In genomic region chr10:124605856-124606812, GRCh38 we compare ENCODE assay signal across 22 cellular contexts.
DNase-seq lines count a peak whose midpoint lies in the region; ATAC-seq and TF ChIP-seq lines count a peak whose summit lies in the region.
"Had no signal": no experiment of that assay in that cellular context is flagged by ENCODE, and none has a peak within 500 bp of the region (broad histone marks: within the 10 kb centered on the region; RNA-seq: fewer than 3 reads in every experiment).

No MANE protein-coding gene starts in this region.

- CTCF ChIA-PET in Panc1 (lab: Charles Lee), result no interaction called here

- H3K4me3 ChIP-seq in H7 (ENCODE audit: insufficient read depth, low read depth, low read length), result no peak overlapping the region
- H3K4me3 ChIP-seq in Panc1 (ENCODE audit: low read depth in 2 of 2, low read length in 2 of 2), result no peak overlapping the region
- H3K4me3 ChIP-seq in iPS-15b (ENCODE audit: low read depth, low read length), result no peak overlapping the region
- H3K4me3 ChIP-seq: MG63, neural progenitor cell, prostate gland, SK-N-MC had no signal

- no peaks in the 10 kb centered on the region for H3K4me1 ChIP-seq in Panc1 (ENCODE audit: control insufficient read depth, insufficient read depth, low read length)
- H3K4me1 ChIP-seq in iPS-15b (ENCODE audit: control insufficient read depth, insufficient read depth, low read length), result no peaks in the 10 kb centered on the region
- H3K4me1 ChIP-seq: prostate gland had no signal

- DNase-seq in H7 (peak; percentile 72), Panc1 (ENCODE audit: low read depth, low spot score) (no peak), substantia nigra (lab: John Stamatoyannopoulos, UW) (peak in 1 of 49 donors; percentile 48), KBM-7 (no peak)
- DNase-seq in activated CD4-positive, alpha-beta T cell treated with anti-CD3 and anti-CD28 coated beads, Interleukin-2, amount 10 ng/mL, durations not matched to agents 24 days and 14 days, result no peak
- DNase-seq: ACHN; activated CD4-positive, alpha-beta T cell treated with anti-CD3 and anti-CD28 coated beads, Interleukin-2, amount 10 ng/mL, durations not matched to agents 7 days and 5 days; activated CD8-positive, alpha-beta memory T cell treated with anti-CD3 and anti-CD28 coated beads, Interleukin-2, amount 10 ng/mL, durations not matched to agents 7 days and 5 days; activated naive CD4-positive, alpha-beta T cell treated with anti-CD3 and anti-CD28 coated beads, Interleukin-2, amount 10 ng/mL, durations not matched to agents 7 days and 5 days; amniotic stem cell; H9; MG63; NCI-H1417 treated with DMSO at 0.1 percent for 48 hours; NCI-H2107; NCI-H446 treated with DMSO at 0.1 percent for 48 hours; T-helper 2 cell had no signal

- H3K27ac Mint-ChIP-seq in activated CD4-positive, alpha-beta T cell treated with anti-CD3 and anti-CD28 coated beads, Interleukin-2, amount 10 ng/mL, durations not matched to agents 24 days and 14 days, result no peak overlapping the region
- H3K27ac Mint-ChIP-seq: activated CD4-positive, alpha-beta T cell treated with anti-CD3 and anti-CD28 coated beads, Interleukin-2, amount 10 ng/mL, durations not matched to agents 7 days and 5 days; activated CD8-positive, alpha-beta memory T cell treated with anti-CD3 and anti-CD28 coated beads, Interleukin-2, amount 10 ng/mL, durations not matched to agents 7 days and 5 days; activated naive CD4-positive, alpha-beta T cell treated with anti-CD3 and anti-CD28 coated beads, Interleukin-2, amount 10 ng/mL, durations not matched to agents 7 days and 5 days had no signal

- H3K9me3 ChIP-seq in Panc1 (ENCODE audit: control insufficient read depth, insufficient read depth, low read depth, low read length), result no peaks in the 10 kb centered on the region
- H3K9me3 ChIP-seq in iPS-15b (ENCODE audit: control insufficient read depth, insufficient read depth, low read length), result no peaks in the 10 kb centered on the region
- H3K9me3 ChIP-seq: MG63, prostate gland had no signal

- ATAC-seq in Panc1, result 0 out of 2 replicates have a peak, but pooled peaks have one; percentile 8
- ATAC-seq in HG03432 (IDR thresholded peaks at IDR 0.05; ENCODE audit: unreplicated experiment), result no peak
- ATAC-seq: activated CD8-positive, alpha-beta memory T cell treated with anti-CD3 and anti-CD28 coated beads, Interleukin-2, amount 10 ng/mL, durations not matched to agents 7 days and 5 days had no signal

- peaks cover 4% of the 10 kb centered on the region for H3K27me3 Mint-ChIP-seq in activated CD4-positive, alpha-beta T cell treated with anti-CD3 and anti-CD28 coated beads, Interleukin-2, amount 10 ng/mL, durations not matched to agents 24 days and 14 days
- H3K27me3 Mint-ChIP-seq: activated CD4-positive, alpha-beta T cell treated with anti-CD3 and anti-CD28 coated beads, Interleukin-2, amount 10 ng/mL, durations not matched to agents 7 days and 5 days; activated CD8-positive, alpha-beta memory T cell treated with anti-CD3 and anti-CD28 coated beads, Interleukin-2, amount 10 ng/mL, durations not matched to agents 7 days and 5 days had no signal

- no peaks in the 10 kb centered on the region for H3K36me3 Mint-ChIP-seq in activated CD4-positive, alpha-beta T cell treated with anti-CD3 and anti-CD28 coated beads, Interleukin-2, amount 10 ng/mL, durations not matched to agents 24 days and 14 days (ENCODE audit: low read depth)
- H3K36me3 Mint-ChIP-seq: activated CD8-positive, alpha-beta memory T cell treated with anti-CD3 and anti-CD28 coated beads, Interleukin-2, amount 10 ng/mL, durations not matched to agents 7 days and 5 days; activated naive CD4-positive, alpha-beta T cell treated with anti-CD3 and anti-CD28 coated beads, Interleukin-2, amount 10 ng/mL, durations not matched to agents 7 days and 5 days; neural progenitor cell had no signal

- no TSS peak for BruUV-seq in Panc1 (replicated peaks; lab: Mats Ljungman, UMichigan)

- H3K4me1 Mint-ChIP-seq in activated CD4-positive, alpha-beta T cell treated with anti-CD3 and anti-CD28 coated beads, Interleukin-2, amount 10 ng/mL, durations not matched to agents 24 days and 14 days, result peaks cover 2% of the 10 kb centered on the region

- H3K9ac ChIP-seq in iPS-15b (ENCODE audit: low read depth, low read length), result peak overlapping the region; percentile 24
- H3K9ac ChIP-seq: neural progenitor cell had no signal

- H3K27ac ChIP-seq in Panc1 (ENCODE audit: low read length), result no peak overlapping the region
- peak overlapping the region; percentile 99 for H3K27ac ChIP-seq in substantia nigra (ENCODE audit: low read depth, low read length, poor library complexity, severe bottlenecking)
- H3K27ac ChIP-seq: C4-2B, neural progenitor cell, prostate gland, SK-N-MC had no signal

- H3K27me3 ChIP-seq in H7 (ENCODE audit: control insufficient read depth, insufficient read depth, low read length) (no peaks in the 10 kb centered on the region), Panc1 (ENCODE audit: control insufficient read depth, insufficient read depth, low read length) (no peaks in the 10 kb centered on the region), iPS-15b (ENCODE audit: control insufficient read depth, insufficient read depth, low read length) (no peaks in the 10 kb centered on the region)
- H3K27me3 ChIP-seq: MG63, neural progenitor cell had no signal

- POLR2A ChIA-PET in Panc1 (lab: Charles Lee), result interaction anchor here (0.6 kb wide), 2 partner anchors 27 to 75 kb away, joined by 4 to 8 read pairs; no protein-coding TSS in a partner anchor

- no peak for TF ChIP-seq CTCF in Panc1 (IDR thresholded peaks at IDR 0.05)

- no peaks in the 10 kb centered on the region for H3K9me3 Mint-ChIP-seq in activated CD4-positive, alpha-beta T cell treated with anti-CD3 and anti-CD28 coated beads, Interleukin-2, amount 10 ng/mL, durations not matched to agents 24 days and 14 days
- H3K9me3 Mint-ChIP-seq: activated CD4-positive, alpha-beta T cell treated with anti-CD3 and anti-CD28 coated beads, Interleukin-2, amount 10 ng/mL, durations not matched to agents 7 days and 5 days; activated naive CD4-positive, alpha-beta T cell treated with anti-CD3 and anti-CD28 coated beads, Interleukin-2, amount 10 ng/mL, durations not matched to agents 7 days and 5 days; H9; neural progenitor cell had no signal

- in situ Hi-C loops in Panc1 (cut with HindIII; ENCODE audit: low pct_unique_long_range_greater_than_20kb, low sequenced_read_pairs), result no loop called here
- in situ Hi-C loops in KBM-7 (cut with MboI; ENCODE audit: low pct_unique_long_range_greater_than_20kb, low sequenced_read_pairs), result no loop called here

- no peak overlapping the region for H3K4me3 Mint-ChIP-seq in activated CD4-positive, alpha-beta T cell treated with anti-CD3 and anti-CD28 coated beads, Interleukin-2, amount 10 ng/mL, durations not matched to agents 24 days and 14 days
- H3K4me3 Mint-ChIP-seq: activated CD4-positive, alpha-beta T cell treated with anti-CD3 and anti-CD28 coated beads, Interleukin-2, amount 10 ng/mL, durations not matched to agents 7 days and 5 days; activated CD8-positive, alpha-beta memory T cell treated with anti-CD3 and anti-CD28 coated beads, Interleukin-2, amount 10 ng/mL, durations not matched to agents 7 days and 5 days; activated naive CD4-positive, alpha-beta T cell treated with anti-CD3 and anti-CD28 coated beads, Interleukin-2, amount 10 ng/mL, durations not matched to agents 7 days and 5 days; H9 had no signal

- H3K36me3 ChIP-seq in H7 (replicated peaks; ENCODE audit: control insufficient read depth, insufficient read depth, low read length) (no peaks in the 10 kb centered on the region), Panc1 (ENCODE audit: control insufficient read depth, insufficient read depth, low read length) (no peaks in the 10 kb centered on the region), iPS-15b (ENCODE audit: control insufficient read depth, insufficient read depth, low read length) (no peaks in the 10 kb centered on the region)
- H3K36me3 ChIP-seq: MG63, neural progenitor cell, prostate gland had no signal

- intact Hi-C loops in Panc1 (cut with micrococcal nuclease; ENCODE audit: unreplicated experiment), result no loop called here
- intact Hi-C loops in activated CD4-positive, alpha-beta T cell treated with anti-CD3 and anti-CD28 coated beads, Interleukin-2, amount 10 ng/mL, durations not matched to agents 24 days and 14 days (cut with micrococcal nuclease), result no loop called here
